In the genomic region with DNA sequence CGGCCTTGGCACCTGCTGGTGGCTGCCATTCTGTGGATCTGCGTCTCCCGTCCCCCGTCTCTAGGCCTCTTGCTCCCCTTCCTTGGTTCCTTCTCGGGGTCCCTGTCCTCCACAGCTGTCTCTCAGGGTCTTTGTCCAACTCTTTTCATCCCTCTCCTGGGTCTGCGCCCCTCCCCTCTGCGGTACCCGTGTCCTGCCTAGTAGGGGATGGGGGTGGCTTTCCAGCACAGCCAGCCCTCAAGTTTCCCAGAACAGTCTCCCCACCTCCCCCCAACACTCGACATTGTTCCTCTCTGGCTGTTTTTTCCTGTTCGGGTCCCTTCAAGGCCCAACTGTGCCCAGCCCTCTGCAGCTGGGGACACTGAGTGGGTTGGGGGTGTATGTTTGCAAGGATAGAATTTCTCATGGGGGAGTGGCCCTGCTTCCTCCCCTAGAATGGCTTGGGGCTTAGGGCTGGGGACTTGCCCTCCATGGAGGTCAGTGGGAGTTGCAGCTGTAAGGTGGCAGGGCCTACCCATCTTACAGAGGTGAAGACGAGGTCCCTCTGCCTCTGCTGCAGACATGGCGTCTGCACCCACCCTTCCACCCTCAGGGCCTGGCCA, we compare ENCODE assay signal across 12 cellular contexts. TPM values are rescaled to one million over a fixed set of nuclear protein-coding genes. Genes with fewer than 3 reads are reported as not detected.
DNase-seq lines count a peak whose midpoint lies in the region; ATAC-seq and TF ChIP-seq lines count a peak whose summit lies in the region.
"Had no signal": no experiment of that assay in that cellular context is flagged by ENCODE, and none has a peak within 500 bp of the region (broad histone marks: within the 10 kb centered on the region; RNA-seq: fewer than 3 reads in every experiment).

No MANE protein-coding gene starts in this region.

- peak overlapping the region; percentile 72 for H3K27ac Mint-ChIP-seq in activated naive CD8-positive, alpha-beta T cell
- no peak overlapping the region for H3K27ac Mint-ChIP-seq in activated naive CD8-positive, alpha-beta T cell treated with anti-CD3 and anti-CD28 coated beads for 36 hours
- H3K27ac Mint-ChIP-seq: type B pancreatic cell had no signal

- H3K36me3 Mint-ChIP-seq in activated naive CD8-positive, alpha-beta T cell = no peaks in the 10 kb centered on the region
- peaks cover 37% of the 10 kb centered on the region for H3K36me3 Mint-ChIP-seq in activated naive CD8-positive, alpha-beta T cell treated with anti-CD3 and anti-CD28 coated beads for 36 hours

- no peak overlapping the region for H3K9ac ChIP-seq in iPS-15b (ENCODE audit: low read depth, low read length)

- no peaks in the 10 kb centered on the region for H3K27me3 Mint-ChIP-seq in activated naive CD8-positive, alpha-beta T cell
- peaks cover 26% of the 10 kb centered on the region for H3K27me3 Mint-ChIP-seq in activated naive CD8-positive, alpha-beta T cell treated with anti-CD3 and anti-CD28 coated beads for 36 hours

- no peak for DNase-seq in activated naive CD8-positive, alpha-beta T cell treated with anti-CD3 and anti-CD28 coated beads for 36 hours
- no peak for DNase-seq in Panc1 (ENCODE audit: low read depth, low spot score)
- DNase-seq in stomach = no peak
- DNase-seq in stimulated activated CD4-positive, alpha-beta T cell treated with anti-CD3 and anti-CD28 coated beads, Interleukin-2, amount 100 ng/mL, for 48 hours = no peak
- no peak for DNase-seq in stimulated activated CD4-positive, alpha-beta T cell treated with anti-CD3 and anti-CD28 coated beads, Interleukin-4, amount 100 ng/mL, for 24 hours
- DNase-seq in epidermal melanocyte (ENCODE audit: insufficient read length, low spot score) = no peak
- DNase-seq: DMS153, KG1, SHP77 had no signal

- ATAC-seq in Panc1 = peak; percentile 3; the same call in 1 of the 2 replicates

- no TSS peak for BruUV-seq in Panc1 (replicated peaks; lab: Mats Ljungman, UMichigan)

- CTCF ChIA-PET in Panc1 (lab: Charles Lee) = no interaction called here

- H3K4me1 ChIP-seq in Panc1 (ENCODE audit: control insufficient read depth, insufficient read depth, low read length) (0 out of 2 replicates have a peak, but pooled peaks cover 2% of the 10 kb centered on the region), iPS-15b (ENCODE audit: control insufficient read depth, insufficient read depth, low read length) (peaks cover 3% of the 10 kb centered on the region), stomach (peaks cover 25 to 42% (median 29%) of the 10 kb centered on the region in 4 donors)

- POLR2A ChIA-PET in Panc1 (lab: Charles Lee) = no interaction called here

- intact Hi-C loops in Panc1 (cut with micrococcal nuclease; ENCODE audit: unreplicated experiment) = no loop called here
- intact Hi-C loops in stomach (cut with DNase I; ENCODE audit: low total_unique reads) = no loop called here

- no peak overlapping the region for H3K4me3 ChIP-seq in Panc1 (ENCODE audit: low read depth in 2 of 2, low read length in 2 of 2)
- H3K4me3 ChIP-seq in iPS-15b (ENCODE audit: low read depth, low read length) = peak overlapping the region; percentile 65
- H3K4me3 ChIP-seq in stomach = peak overlapping the region in 2 of 4 donors; percentile 48 to 57

- H3K27me3 ChIP-seq in Panc1 (ENCODE audit: control insufficient read depth, insufficient read depth, low read length) = no peaks in the 10 kb centered on the region
- H3K27me3 ChIP-seq in iPS-15b (ENCODE audit: control insufficient read depth, insufficient read depth, low read length) = no peaks in the 10 kb centered on the region
- peaks cover 0 to 40% (median 15%) of the 10 kb centered on the region in 3 donors for H3K27me3 ChIP-seq in stomach

- no peaks in the 10 kb centered on the region for H3K36me3 ChIP-seq in Panc1 (ENCODE audit: control insufficient read depth, insufficient read depth, low read length)
- H3K36me3 ChIP-seq in iPS-15b (ENCODE audit: control insufficient read depth, insufficient read depth, low read length) = peaks cover 43% of the 10 kb centered on the region
- peaks cover 38 to 52% (median 49%) of the 10 kb centered on the region in 4 donors for H3K36me3 ChIP-seq in stomach

- in situ Hi-C loops in Panc1 (cut with HindIII; ENCODE audit: low pct_unique_long_range_greater_than_20kb, low sequenced_read_pairs) = no loop called here

- no peak for TF ChIP-seq POLR2A in stomach (IDR thresholded peaks at IDR 0.05)

- no peak for TF ChIP-seq EP300 in stomach (IDR thresholded peaks at IDR 0.05)

- H3K27ac ChIP-seq in Panc1 (ENCODE audit: low read length) (no peak overlapping the region), stomach (peak overlapping the region in 4 of 5 donors; percentile 20 to 76 (median 56))

- H3K4me3 Mint-ChIP-seq in activated naive CD8-positive, alpha-beta T cell = no peak overlapping the region
- no peak overlapping the region for H3K4me3 Mint-ChIP-seq in activated naive CD8-positive, alpha-beta T cell treated with anti-CD3 and anti-CD28 coated beads for 36 hours
- H3K4me3 Mint-ChIP-seq: type B pancreatic cell had no signal

- WGBS in stomach, 5 donors = 68 to 77% (median 75%) methylated on average over 11 to 12 of the region's 12 CpGs

- no peaks in the 10 kb centered on the region for H3K9me3 Mint-ChIP-seq in activated naive CD8-positive, alpha-beta T cell (ENCODE audit: low read depth)
- no peaks in the 10 kb centered on the region for H3K9me3 Mint-ChIP-seq in activated naive CD8-positive, alpha-beta T cell treated with anti-CD3 and anti-CD28 coated beads for 36 hours
- H3K9me3 Mint-ChIP-seq: type B pancreatic cell had no signal

- peaks cover 33% of the 10 kb centered on the region for H3K4me1 Mint-ChIP-seq in activated naive CD8-positive, alpha-beta T cell (ENCODE audit: low read depth)
- peaks cover 36% of the 10 kb centered on the region for H3K4me1 Mint-ChIP-seq in activated naive CD8-positive, alpha-beta T cell treated with anti-CD3 and anti-CD28 coated beads for 36 hours

- TF ChIP-seq CTCF in Panc1 (IDR thresholded peaks at IDR 0.05) (no peak), stomach (IDR thresholded peaks at IDR 0.05) (no peak)

- H3K9me3 ChIP-seq in Panc1 (ENCODE audit: control insufficient read depth, insufficient read depth, low read depth, low read length) = no peaks in the 10 kb centered on the region
- no peaks in the 10 kb centered on the region for H3K9me3 ChIP-seq in iPS-15b (ENCODE audit: control insufficient read depth, insufficient read depth, low read length)
- no peaks in the 10 kb centered on the region for H3K9me3 ChIP-seq in stomach

RNA-seq across cellular contexts. Expression of a gene that starts 0.8 kb away (rescaled TPM):
- 10 to 100 TPM in 1 of 2 experiments, 1 to 10 TPM in 1; 9.5 to 12.0 TPM for total RNA-seq in activated naive CD8-positive, alpha-beta T cell treated with anti-CD3 and anti-CD28 coated beads for 36 hours
- total RNA-seq in Panc1 (2021; ENCODE audit: unreplicated experiment) (4.7 TPM), stomach (1 to 10 TPM in 2 of 5 donors, not detected in 3; 1.1 to 1.7 TPM)
- polyA plus RNA-seq in Panc1 (2012; ENCODE audit: insufficient read length) = 2.9 TPM
- polyA plus RNA-seq in stomach = 1 to 10 TPM in 1 of 3 donors, under 1 TPM in 2; 0.61 to 2.5 (median 1.00) TPM

RNA-seq across cellular contexts. Expression of a gene that starts 2.3 kb away (rescaled TPM):
- total RNA-seq in activated naive CD8-positive, alpha-beta T cell treated with anti-CD3 and anti-CD28 coated beads for 36 hours = 1 to 10 TPM in 1 of 2 experiments, under 1 TPM in 1; 0.89 to 1.1 TPM
- 0.23 TPM for total RNA-seq in Panc1 (2021; ENCODE audit: unreplicated experiment)
- polyA plus RNA-seq in Panc1 (2012; ENCODE audit: insufficient read length) = 2.0 TPM
- 10 to 100 TPM in 1 of 5 donors, 1 to 10 TPM in 2, not detected in 2; 1.8 to 35.6 (median 3.0) TPM for total RNA-seq in stomach
- 10 to 100 TPM in 1 of 3 donors, 1 to 10 TPM in 2; 2.4 to 11.0 (median 3.1) TPM for polyA plus RNA-seq in stomach

RNA-seq across cellular contexts. Expression of a gene that starts 11.6 kb away (rescaled TPM):
- total RNA-seq in activated naive CD8-positive, alpha-beta T cell treated with anti-CD3 and anti-CD28 coated beads for 36 hours = 100 to 1,000 TPM; 538 to 547 TPM
- 219 TPM for total RNA-seq in Panc1 (2021; ENCODE audit: unreplicated experiment)
- polyA plus RNA-seq in Panc1 (2012; ENCODE audit: insufficient read length) = 317 TPM
- total RNA-seq in stomach = 100 to 1,000 TPM in 3 of 5 donors, 10 to 100 TPM in 2; 53.3 to 131 (median 104) TPM
- polyA plus RNA-seq in stomach = 100 to 1,000 TPM; 102 to 111 (median 111) TPM

RNA-seq across cellular contexts. Expression of a gene that starts 22.9 kb away (rescaled TPM):
- total RNA-seq in activated naive CD8-positive, alpha-beta T cell treated with anti-CD3 and anti-CD28 coated beads for 36 hours = 10 to 100 TPM; 74.1 to 81.9 TPM
- total RNA-seq in Panc1 (2021; ENCODE audit: unreplicated experiment) = 69.6 TPM
- 59.0 TPM for polyA plus RNA-seq in Panc1 (2012; ENCODE audit: insufficient read length)
- 10 to 100 TPM in 1 of 5 donors, 1 to 10 TPM in 4; 2.3 to 10.7 (median 7.5) TPM for total RNA-seq in stomach
- 10 to 100 TPM; 12.8 to 23.3 (median 22.4) TPM for polyA plus RNA-seq in stomach

RNA-seq across cellular contexts. Expression of a gene that starts 23.0 kb away (rescaled TPM):
- total RNA-seq in activated naive CD8-positive, alpha-beta T cell treated with anti-CD3 and anti-CD28 coated beads for 36 hours = 100 to 1,000 TPM in 1 of 2 experiments, 10 to 100 TPM in 1; 94.5 to 105 TPM
- total RNA-seq in Panc1 (2021; ENCODE audit: unreplicated experiment) (109 TPM), stomach (100 to 1,000 TPM in 4 of 5 donors, 10 to 100 TPM in 1; 28.3 to 380 (median 104) TPM)
- 176 TPM for polyA plus RNA-seq in Panc1 (2012; ENCODE audit: insufficient read length)
- polyA plus RNA-seq in stomach = 100 to 1,000 TPM; 104 to 148 (median 114) TPM
